8 cellular contexts compared by ENCODE assay signal in the genomic region with DNA sequence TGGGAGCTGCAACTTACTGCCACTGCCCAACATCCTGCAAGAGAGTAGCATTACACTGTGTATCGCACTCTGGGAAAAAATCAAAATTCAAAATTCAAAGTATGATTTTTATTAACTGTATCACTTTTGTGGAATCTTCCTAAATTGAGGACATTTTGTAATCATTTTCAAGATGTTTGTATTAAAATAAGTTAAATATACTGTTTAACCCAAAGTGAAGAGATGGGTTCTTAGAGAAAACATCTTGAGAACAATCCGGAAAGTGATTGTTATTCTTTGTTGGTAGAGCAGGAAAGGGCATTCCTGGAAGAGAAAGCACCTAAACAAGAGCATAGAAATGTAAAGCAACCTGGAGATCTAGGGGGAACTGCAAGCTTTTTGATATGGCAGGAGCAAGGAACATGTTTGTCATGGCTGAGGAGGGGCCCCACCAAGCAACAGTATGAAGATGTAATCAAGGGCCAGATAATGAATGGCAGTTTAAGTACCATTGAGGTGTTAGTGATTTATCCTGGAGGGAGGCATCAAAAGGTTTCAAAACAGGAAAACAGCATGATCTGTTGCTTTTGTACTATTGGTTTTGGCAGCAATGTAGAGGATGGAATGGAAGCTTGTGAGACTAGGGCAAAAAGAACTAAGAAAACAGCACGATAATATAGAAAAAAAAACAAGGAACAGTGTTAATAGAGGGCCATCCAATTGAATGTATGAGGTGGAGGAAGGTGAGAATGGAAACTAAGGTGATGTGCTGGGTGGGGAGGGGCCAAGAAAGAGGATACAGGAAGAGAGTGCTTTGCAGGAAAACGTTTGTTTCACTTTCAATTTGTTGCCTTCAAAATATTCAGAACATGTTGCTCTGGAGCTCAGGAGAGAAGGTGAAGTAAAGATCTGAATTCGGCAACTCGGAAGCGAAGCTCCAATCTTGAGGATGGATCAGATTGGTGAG. TPM values are rescaled to one million over a fixed set of nuclear protein-coding genes. Genes with fewer than 3 reads are reported as not detected.
DNase-seq lines count a peak whose midpoint lies in the region; ATAC-seq and TF ChIP-seq lines count a peak whose summit lies in the region.

No MANE protein-coding gene starts in this region.

- H3K18ac ChIP-seq in neuronal stem cell (ENCODE audit: low read length): no peak overlapping the region

- no peak overlapping the region for H4K91ac ChIP-seq in neuronal stem cell (ENCODE audit: low read depth, low read length, poor library complexity)

- H3K36me3 ChIP-seq in neuronal stem cell (replicated peaks in 1 of 2; ENCODE audit: control insufficient read depth in 2 of 2, insufficient read depth in 2 of 2, low read length in 2 of 2): no peaks in the 10 kb centered on the region

- no peaks in the 10 kb centered on the region for H3K27me3 ChIP-seq in neuronal stem cell (ENCODE audit: control insufficient read depth in 3 of 3, insufficient read depth in 3 of 3, low read depth in 1 of 3, low read length in 3 of 3)

- no peaks in the 10 kb centered on the region for H3K9me3 ChIP-seq in neuronal stem cell (replicated peaks in 1 of 2; ENCODE audit: control insufficient read depth in 2 of 2, insufficient read depth in 1 of 2, low read depth in 1 of 2, low read length in 2 of 2)

- H3K14ac ChIP-seq in neuronal stem cell (ENCODE audit: low read length): no peak overlapping the region

- H3K4me2 ChIP-seq in neuronal stem cell (ENCODE audit: insufficient read depth, low read length, poor library complexity, severe bottlenecking): no peak overlapping the region

- no peak overlapping the region for H4K8ac ChIP-seq in neuronal stem cell (ENCODE audit: low read depth, low read length)

- peak overlapping the region; percentile 69 for H2AFZ ChIP-seq in neuronal stem cell (ENCODE audit: low read length)

- H2BK15ac ChIP-seq in neuronal stem cell (ENCODE audit: low read length): no peak overlapping the region

- no peak for TF ChIP-seq CTCF in WI38 (IDR thresholded peaks at IDR 0.05; ENCODE audit: low read depth, low read length)
- no peak for TF ChIP-seq CTCF in epithelial cell of proximal tubule (conservative IDR thresholded peaks at IDR 0.05; ENCODE audit: low read depth, low read length)

- no peak overlapping the region for H3K4ac ChIP-seq in neuronal stem cell (ENCODE audit: low read length)

- no peak overlapping the region for H3K9ac ChIP-seq in neuronal stem cell (ENCODE audit: low read depth, low read length, poor library complexity)

- H3K4me1 ChIP-seq in neuronal stem cell (ENCODE audit: control insufficient read depth in 2 of 2, insufficient read depth in 1 of 2, low read depth in 1 of 2, low read length in 2 of 2): no peaks in the 10 kb centered on the region

- WGBS in neuronal stem cell (ENCODE audit: extremely low coverage in 2 of 2, insufficient read length in 2 of 2, insufficient replicate concordance in 1 of 2), 2 donors: no CpG with 5 or more reads among the region's 7 CpGs

- H2BK120ac ChIP-seq in neuronal stem cell (ENCODE audit: low read depth, low read length): no peak overlapping the region

- H3K4me3 ChIP-seq in WI38 (ENCODE audit: low read depth, low read length): peak overlapping the region; percentile 54
- peak overlapping the region; percentile 55 for H3K4me3 ChIP-seq in epithelial cell of proximal tubule (ENCODE audit: low read depth, low read length)
- no peak overlapping the region for H3K4me3 ChIP-seq in neuronal stem cell (ENCODE audit: low read length in 2 of 2)

- no peak overlapping the region for H2BK12ac ChIP-seq in neuronal stem cell (ENCODE audit: low read length)

- H2BK5ac ChIP-seq in neuronal stem cell (ENCODE audit: low read length): no peak overlapping the region

- peak; percentile 36 for DNase-seq in DMS53 (lab: John Stamatoyannopoulos, UW)
- no peak for DNase-seq in epithelial cell of proximal tubule (ENCODE audit: low read depth)
- no peak for DNase-seq in neuronal stem cell (ENCODE audit: low spot score)
- no peak for DNase-seq in islet precursor cell
- DNase-seq in NCI-H345 treated with DMSO at 0.1 percent for 48 hours (lab: John Stamatoyannopoulos, UW; ENCODE audit: unreplicated experiment): no peak

- ATAC-seq in GM19455 (IDR thresholded peaks at IDR 0.05; ENCODE audit: unreplicated experiment) (peak; percentile 90), HG03521 (IDR thresholded peaks at IDR 0.05; ENCODE audit: unreplicated experiment) (peak; percentile 84)

- no peak overlapping the region for H3K27ac ChIP-seq in neuronal stem cell (replicated peaks; ENCODE audit: low read length)

- no peak overlapping the region for H2AK5ac ChIP-seq in neuronal stem cell (ENCODE audit: low read depth, low read length)

- H3K79me1 ChIP-seq in neuronal stem cell (ENCODE audit: low read depth, low read length): no peaks in the 10 kb centered on the region

- H3K23ac ChIP-seq in neuronal stem cell (ENCODE audit: low read depth, low read length, poor library complexity): no peak overlapping the region

RNA-seq across cellular contexts. Expression of gene SEC24D, which starts 14.2 kb away (rescaled TPM):
- 28.3 and 36.6 TPM in 2 replicates for total RNA-seq in epithelial cell of proximal tubule
- 17.8 TPM for polyA plus RNA-seq in neuronal stem cell (2013, experiment 1 of 2)
- 16.4 TPM for polyA plus RNA-seq in neuronal stem cell (2013, experiment 2 of 2)

RNA-seq across cellular contexts. Expression of gene SYNPO2, which starts 38.5 kb away (rescaled TPM):
- total RNA-seq in epithelial cell of proximal tubule: 0.40 and 0.43 TPM in 2 replicates
- polyA plus RNA-seq in neuronal stem cell (2013, experiment 1 of 2): 0.04 TPM
- 0.03 TPM for polyA plus RNA-seq in neuronal stem cell (2013, experiment 2 of 2)

Comparison
In these comparisons a context has a peak if more than half of its experiments do, and no peak if none do; other contexts are left out.
1. H3K4me3 ChIP-seq: peak in WI38 (single experiment) and epithelial cell of proximal tubule (single experiment); none in neuronal stem cell (0 of 2).